8 cellular contexts compared by ENCODE assay signal in genomic region chr2:38178556-38179419, GRCh38.
A peak's percentile ranks its signal among the peaks of the same experiment; 100 is the strongest.
DNase-seq lines count a peak whose midpoint lies in the region; ATAC-seq and TF ChIP-seq lines count a peak whose summit lies in the region.

No MANE protein-coding gene starts in this region.

- DNase-seq in Ammon's horn (ENCODE audit: low spot score) (peak; percentile 52), SKM-1 treated with dmso at 0.1 percent for 144 hours (lab: John Stamatoyannopoulos, UW; ENCODE audit: unreplicated experiment) (peak; percentile 97), inferior parietal cortex (ENCODE audit: extremely low spot score) (peak; percentile 22), type B pancreatic cell (ENCODE audit: extremely low spot score, unreplicated experiment) (no peak), NCI-H774 (lab: John Stamatoyannopoulos, UW) (no peak)
- no peak for DNase-seq in activated naive CD4-positive, alpha-beta T cell treated with anti-CD3 and anti-CD28 coated beads, Interleukin-2, amount 50 U/mL, for 72 hours (ENCODE audit: low spot score in 2 of 2)

- peak overlapping the region; percentile 51 for H3K4me3 Mint-ChIP-seq in type B pancreatic cell

- peaks cover 45% of the 10 kb centered on the region for H3K4me1 Mint-ChIP-seq in type B pancreatic cell (ENCODE audit: unreplicated experiment)

- H3K36me3 Mint-ChIP-seq in type B pancreatic cell, result peaks cover 4% of the 10 kb centered on the region
- H3K36me3 Mint-ChIP-seq in activated naive CD4-positive, alpha-beta T cell treated with anti-CD3 and anti-CD28 coated beads, Interleukin-2, amount 50 U/mL, for 72 hours, result no peaks in the 10 kb centered on the region

- ATAC-seq in HG02571 (IDR thresholded peaks at IDR 0.05; ENCODE audit: unreplicated experiment) (peak; percentile 66), HG03571 (IDR thresholded peaks at IDR 0.05; ENCODE audit: unreplicated experiment) (no peak)
- no peak for ATAC-seq in activated naive CD4-positive, alpha-beta T cell treated with anti-CD3 and anti-CD28 coated beads, Interleukin-2, amount 50 U/mL, for 72 hours

- peaks cover 13% of the 10 kb centered on the region for H3K9me3 Mint-ChIP-seq in type B pancreatic cell
- no peaks in the 10 kb centered on the region for H3K9me3 Mint-ChIP-seq in activated naive CD4-positive, alpha-beta T cell treated with anti-CD3 and anti-CD28 coated beads, Interleukin-2, amount 50 U/mL, for 72 hours

- no peaks in the 10 kb centered on the region for H3K27me3 Mint-ChIP-seq in type B pancreatic cell

- H3K27ac Mint-ChIP-seq in type B pancreatic cell, result peak overlapping the region; percentile 81
- H3K27ac Mint-ChIP-seq in activated naive CD4-positive, alpha-beta T cell treated with anti-CD3 and anti-CD28 coated beads, Interleukin-2, amount 50 U/mL, for 72 hours, result no peak overlapping the region

- no peak for TF ChIP-seq CTCF in type B pancreatic cell (conservative IDR thresholded peaks at IDR 0.05)

Comparison
In these comparisons a context has a peak if more than half of its experiments do, and no peak if none do; other contexts are left out.
1. DNase-seq: peak in Ammon's horn (single experiment), SKM-1 treated with dmso at 0.1 percent for 144 hours (single experiment) and inferior parietal cortex (single experiment); none in type B pancreatic cell (single experiment), NCI-H774 (single experiment) and activated naive CD4-positive, alpha-beta T cell treated with anti-CD3 and anti-CD28 coated beads, Interleukin-2, amount 50 U/mL, for 72 hours (0 of 2).